Comparison of ENCODE assay signal across 9 cellular contexts in genomic region chr22:40216041-40216756, GRCh38. TPM values are rescaled to one million over a fixed set of nuclear protein-coding genes. Genes with fewer than 3 reads are reported as not detected.
DNase-seq lines count a peak whose midpoint lies in the region; ATAC-seq and TF ChIP-seq lines count a peak whose summit lies in the region.
"Had no signal": no experiment of that assay in that cellular context is flagged by ENCODE, and none has a peak within 500 bp of the region (broad histone marks: within the 10 kb centered on the region; RNA-seq: fewer than 3 reads in every experiment).

No MANE protein-coding gene starts in this region.

- H3K27ac Mint-ChIP-seq in activated CD8-positive, alpha-beta memory T cell treated with anti-CD3 and anti-CD28 coated beads, Interleukin-2, amount 10 ng/mL, durations not matched to agents 7 days and 5 days = peak overlapping the region; percentile 81
- peak overlapping the region; percentile 85 to 94 (median 90) for H3K27ac Mint-ChIP-seq in naive thymus-derived CD8-positive, alpha-beta T cell
- H3K27ac Mint-ChIP-seq: nephron had no signal

- no peak for TF ChIP-seq CTCF in GM12865 (IDR thresholded peaks at IDR 0.05; ENCODE audit: insufficient read depth, low read depth, low read length, missing control alignments)

- peaks cover 28% of the 10 kb centered on the region for H3K4me1 ChIP-seq in HAP-1

- in situ Hi-C loops in HAP-1 (cut with MboI; ENCODE audit: low sequenced_read_pairs) = no loop called here

- H3K9me3 Mint-ChIP-seq in activated CD8-positive, alpha-beta memory T cell treated with anti-CD3 and anti-CD28 coated beads, Interleukin-2, amount 10 ng/mL, durations not matched to agents 7 days and 5 days (ENCODE audit: low read depth) = no peaks in the 10 kb centered on the region
- no peaks in the 10 kb centered on the region for H3K9me3 Mint-ChIP-seq in naive thymus-derived CD8-positive, alpha-beta T cell
- H3K9me3 Mint-ChIP-seq: nephron had no signal

- CTCF ChIA-PET in activated CD8-positive, alpha-beta memory T cell treated with anti-CD3 and anti-CD28 coated beads, Interleukin-2, amount 10 ng/mL, durations not matched to agents 7 days and 5 days (lab: Charles Lee) = interaction anchor here (1.3 kb wide), 1 partner anchor 131 kb away, joined by 4 read pairs; no protein-coding TSS in a partner anchor

- H3K4me3 Mint-ChIP-seq in activated CD8-positive, alpha-beta memory T cell treated with anti-CD3 and anti-CD28 coated beads, Interleukin-2, amount 10 ng/mL, durations not matched to agents 7 days and 5 days = peak overlapping the region; percentile 25
- peak overlapping the region; percentile 32 to 88 (median 70) for H3K4me3 Mint-ChIP-seq in naive thymus-derived CD8-positive, alpha-beta T cell
- H3K4me3 Mint-ChIP-seq: nephron had no signal

- H3K36me3 Mint-ChIP-seq in activated CD8-positive, alpha-beta memory T cell treated with anti-CD3 and anti-CD28 coated beads, Interleukin-2, amount 10 ng/mL, durations not matched to agents 7 days and 5 days = peaks cover 13% of the 10 kb centered on the region
- peaks cover 0 to 11% (median 0%) of the 10 kb centered on the region in 3 donors for H3K36me3 Mint-ChIP-seq in naive thymus-derived CD8-positive, alpha-beta T cell

- ATAC-seq in HG02759 (IDR thresholded peaks at IDR 0.05; ENCODE audit: unreplicated experiment) = peak; percentile 43
- peak; percentile 59 for ATAC-seq in activated CD8-positive, alpha-beta memory T cell treated with anti-CD3 and anti-CD28 coated beads, Interleukin-2, amount 10 ng/mL, durations not matched to agents 7 days and 5 days
- ATAC-seq in naive thymus-derived CD8-positive, alpha-beta T cell = peak; percentile 60 to 69
- no peak for ATAC-seq in GM18520 (IDR thresholded peaks at IDR 0.05; ENCODE audit: unreplicated experiment)

- peak overlapping the region; percentile 34 for H3K4me3 ChIP-seq in GM12865 (ENCODE audit: low read depth, low read length)
- no peak overlapping the region for H3K4me3 ChIP-seq in HAP-1

- POLR2A ChIA-PET in naive thymus-derived CD8-positive, alpha-beta T cell (lab: Charles Lee) = interaction anchor here (0.6 to 1.8 kb wide), 4 partner anchors 9 to 172 kb away, joined by 5 to 6 read pairs (median 5); partner anchors contain the start of gene ADSL

- no peaks in the 10 kb centered on the region for H3K27me3 Mint-ChIP-seq in activated CD8-positive, alpha-beta memory T cell treated with anti-CD3 and anti-CD28 coated beads, Interleukin-2, amount 10 ng/mL, durations not matched to agents 7 days and 5 days
- no peaks in the 10 kb centered on the region for H3K27me3 Mint-ChIP-seq in naive thymus-derived CD8-positive, alpha-beta T cell

- H3K36me3 ChIP-seq in HAP-1 (replicated peaks) = 0 out of 2 replicates have a peak, but pooled peaks cover 2% of the 10 kb centered on the region

- DNase-seq in GM12865 (ENCODE audit: low read depth) (peak; percentile 72), HAP-1 (ENCODE audit: low spot score in 2 of 2) (no peak), DMS53 treated with DMSO at 0.1 percent for 48 hours (lab: John Stamatoyannopoulos, UW; ENCODE audit: unreplicated experiment) (no peak), T1000 (lab: John Stamatoyannopoulos, UW) (no peak)
- peak; percentile 47 for DNase-seq in activated CD8-positive, alpha-beta memory T cell treated with anti-CD3 and anti-CD28 coated beads, Interleukin-2, amount 10 ng/mL, durations not matched to agents 7 days and 5 days
- DNase-seq in naive thymus-derived CD8-positive, alpha-beta T cell = peak in 5 of 10 donors; percentile 14 to 35 (median 25)

- no peaks in the 10 kb centered on the region for H3K27me3 ChIP-seq in HAP-1 (ENCODE audit: low read depth)

- H3K9me3 ChIP-seq in HAP-1 = no peaks in the 10 kb centered on the region

- H3K4me1 Mint-ChIP-seq in activated CD8-positive, alpha-beta memory T cell treated with anti-CD3 and anti-CD28 coated beads, Interleukin-2, amount 10 ng/mL, durations not matched to agents 7 days and 5 days = peaks cover 60% of the 10 kb centered on the region
- H3K4me1 Mint-ChIP-seq in naive thymus-derived CD8-positive, alpha-beta T cell = peaks cover 59 to 94% (median 89%) of the 10 kb centered on the region in 4 donors

RNA-seq across cellular contexts. Expression of gene TNRC6B, which starts 38.5 kb away (rescaled TPM):
- total RNA-seq in activated CD8-positive, alpha-beta memory T cell treated with anti-CD3 and anti-CD28 coated beads, Interleukin-2, amount 10 ng/mL, durations not matched to agents 7 days and 5 days = 10 to 100 TPM; 40.0 to 72.5 TPM
- total RNA-seq in naive thymus-derived CD8-positive, alpha-beta T cell = 100 to 1,000 TPM; 134 to 142 TPM
- polyA plus RNA-seq in naive thymus-derived CD8-positive, alpha-beta T cell = 100 to 1,000 TPM in 2 of 3 donors, 10 to 100 TPM in 1; 67.3 to 116 (median 115) TPM

Comparison
In these comparisons a context has a peak if more than half of its experiments do, and no peak if none do; other contexts are left out.
1. DNase-seq: peak in GM12865 (single experiment) and activated CD8-positive, alpha-beta memory T cell treated with anti-CD3 and anti-CD28 coated beads, Interleukin-2, amount 10 ng/mL, durations not matched to agents 7 days and 5 days (single experiment); none in HAP-1 (0 of 2), DMS53 treated with DMSO at 0.1 percent for 48 hours (single experiment) and T1000 (single experiment).